Comparison of ENCODE assay signal across 33 cellular contexts in the genomic region with DNA sequence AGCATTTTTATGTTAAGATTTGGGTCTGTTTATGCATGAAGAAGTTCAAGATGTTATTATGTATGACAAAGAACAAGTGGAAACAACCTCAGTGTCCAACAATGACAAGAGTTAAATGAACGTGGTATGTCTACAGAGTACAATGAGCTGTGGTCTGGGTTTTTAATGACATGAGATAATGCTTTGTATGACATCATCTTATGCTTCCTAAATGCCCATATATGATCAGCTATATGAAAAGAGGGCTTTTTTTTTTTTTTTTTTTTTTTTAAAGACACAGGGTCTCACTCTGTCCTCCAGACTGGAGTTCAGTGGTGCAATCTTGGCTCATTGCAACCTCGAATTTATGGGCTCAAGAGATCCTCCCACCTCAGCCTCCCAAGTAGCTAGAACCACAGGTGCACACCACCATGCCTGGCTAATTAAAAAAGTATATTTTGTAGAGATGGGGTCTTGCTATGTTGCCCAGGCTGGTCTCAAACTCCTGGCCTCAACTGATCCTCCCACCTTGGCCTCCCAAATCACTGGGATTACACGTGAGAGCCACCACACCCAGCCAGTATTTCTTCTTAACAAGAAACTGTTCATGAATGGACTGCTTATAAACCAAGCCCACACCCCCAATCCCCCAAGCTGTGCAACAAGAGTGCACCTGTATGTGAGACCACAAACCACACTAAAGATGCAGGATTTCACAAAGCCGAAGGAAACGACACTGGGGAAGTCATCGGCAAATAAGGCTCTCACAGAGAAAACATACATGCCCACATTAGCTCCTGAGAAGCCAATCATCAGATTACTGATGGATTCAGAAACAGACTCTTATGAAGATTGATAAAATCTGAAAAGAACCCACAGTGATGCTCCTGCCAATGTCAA.
DNase-seq lines count a peak whose midpoint lies in the region; ATAC-seq, FAIRE-seq and TF ChIP-seq lines count a peak whose summit lies in the region.
"Had no signal": no experiment of that assay in that cellular context is flagged by ENCODE, and none has a peak within 500 bp of the region (broad histone marks: within the 10 kb centered on the region; RNA-seq: fewer than 3 reads in every experiment).

No MANE protein-coding gene starts in this region.

- TF ChIP-seq CTCF in CD4-positive, alpha-beta T cell (IDR thresholded peaks at IDR 0.05): no peak
- TF ChIP-seq CTCF in endothelial cell of umbilical vein (IDR thresholded peaks at IDR 0.05; ENCODE audit: extremely low read depth in 1 of 2, insufficient read depth in 1 of 2, low read depth in 1 of 2, low read length in 2 of 2) (no peak), heart right ventricle (IDR thresholded peaks at IDR 0.05) (no peak)

- H3K27me3 ChIP-seq in CD4-positive, alpha-beta T cell (ENCODE audit: control insufficient read depth, insufficient read depth, low read length): no peaks in the 10 kb centered on the region
- H3K27me3 ChIP-seq in endothelial cell of umbilical vein (ENCODE audit: control insufficient read depth in 2 of 2, insufficient read depth in 2 of 2, low read length in 2 of 2): no peaks in the 10 kb centered on the region
- H3K27me3 ChIP-seq in heart right ventricle: no peaks in the 10 kb centered on the region

- TF ChIP-seq POLR2A in endothelial cell of umbilical vein (IDR thresholded peaks at IDR 0.05; ENCODE audit: low read depth, low read length): no peak

- POLR2A ChIA-PET in CD4-positive, alpha-beta T cell (lab: Charles Lee): no interaction called here
- POLR2A ChIA-PET in endothelial cell of umbilical vein (lab: Charles Lee): interaction anchor here (0.7 kb wide), 1 partner anchor 243 kb away, joined by 15 read pairs; no protein-coding TSS in a partner anchor

- H3K4me3 ChIP-seq in endothelial cell of umbilical vein (replicated peaks in 1 of 3; ENCODE audit: insufficient read depth in 1 of 3, low read depth in 1 of 3, low read length in 3 of 3) (no peak overlapping the region), heart right ventricle (no peak overlapping the region)

- ATAC-seq in CD4-positive, alpha-beta T cell (ENCODE audit: poor library complexity): peak; percentile 56
- ATAC-seq in heart right ventricle: no peak
- ATAC-seq: esophagus mucosa, left lobe of liver, Right ventricle myocardium inferior, T-helper 17 cell had no signal

- no peak overlapping the region for H3K4me2 ChIP-seq in endothelial cell of umbilical vein (ENCODE audit: insufficient read depth, low read length)
- H3K4me2 ChIP-seq: SK-N-SH had no signal

- H3K9me3 Mint-ChIP-seq in CD4-positive, alpha-beta T cell: no peaks in the 10 kb centered on the region
- H3K9me3 Mint-ChIP-seq: central memory CD8-positive, alpha-beta T cell; endodermal cell; memory B cell; neural crest cell; stimulated activated naive CD8-positive, alpha-beta T cell treated with anti-CD3 and anti-CD28 coated beads, Interleukin-15, Interleukin-2, amounts not matched to agents 100 ng/mL and 50 ng/mL, for 24 hours had no signal

- no peak overlapping the region for H3K9ac ChIP-seq in endothelial cell of umbilical vein (replicated peaks; ENCODE audit: extremely low read depth, insufficient read depth, low read length)
- H3K9ac ChIP-seq: parathyroid adenoma, SK-N-SH had no signal

- no peaks in the 10 kb centered on the region for H3K9me3 ChIP-seq in CD4-positive, alpha-beta T cell (ENCODE audit: control insufficient read depth, low read length)
- no peaks in the 10 kb centered on the region for H3K9me3 ChIP-seq in endothelial cell of umbilical vein (replicated peaks; ENCODE audit: control insufficient read depth, insufficient read depth, low read length)
- H3K9me3 ChIP-seq in heart right ventricle: no peaks in the 10 kb centered on the region
- H3K9me3 ChIP-seq: SK-N-SH had no signal

- H3K4me1 Mint-ChIP-seq in CD4-positive, alpha-beta T cell (ENCODE audit: low read depth): peaks cover 21% of the 10 kb centered on the region
- H3K4me1 Mint-ChIP-seq: B cell; central memory CD8-positive, alpha-beta T cell; endodermal cell; memory B cell; neural crest cell had no signal

- no peak overlapping the region for H3K27ac ChIP-seq in CD4-positive, alpha-beta T cell (ENCODE audit: low read depth, low read length)
- no peak overlapping the region for H3K27ac ChIP-seq in endothelial cell of umbilical vein (ENCODE audit: insufficient read depth, low read depth, low read length)
- H3K27ac ChIP-seq in heart right ventricle: no peak overlapping the region
- H3K27ac ChIP-seq: HL-60, parathyroid adenoma had no signal

- no peaks in the 10 kb centered on the region for H3K79me2 ChIP-seq in endothelial cell of umbilical vein (ENCODE audit: control insufficient read depth, insufficient read depth, low read length)
- H3K79me2 ChIP-seq: parathyroid adenoma had no signal

- FAIRE-seq in endothelial cell of umbilical vein (lab: Jason Lieb, UNC): no peak
- FAIRE-seq: GM12892, islet of Langerhans, small intestine, urothelium cell line had no signal

- CTCF ChIA-PET in CD4-positive, alpha-beta T cell (lab: Charles Lee): no interaction called here
- CTCF ChIA-PET in endothelial cell of umbilical vein (lab: Charles Lee): interaction anchor here (0.9 to 1.3 kb wide), 3 partner anchors 69 to 116 kb away, joined by 3 read pairs; no protein-coding TSS in a partner anchor

- no peaks in the 10 kb centered on the region for H4K20me1 ChIP-seq in endothelial cell of umbilical vein (replicated peaks; ENCODE audit: control insufficient read depth, extremely low read depth, insufficient read depth, low read length)

- 81 to 82% methylated on average over 6 of the region's 6 CpGs for WGBS in heart right ventricle, 2 donors

- intact Hi-C loops in CD4-positive, alpha-beta T cell (cut with DNase I, micrococcal nuclease): no loop called here
- intact Hi-C loops in endothelial cell of umbilical vein (cut with micrococcal nuclease): no loop called here
- intact Hi-C loops in heart right ventricle (cut with DNase I): no loop called here

- H3K36me3 ChIP-seq in endothelial cell of umbilical vein (ENCODE audit: control insufficient read depth in 2 of 2, extremely low read depth in 1 of 2, insufficient read depth in 2 of 2, low read length in 2 of 2) (no peaks in the 10 kb centered on the region), heart right ventricle (peaks cover 0 to 7% (median 0%) of the 10 kb centered on the region in 9 donors)

- DNase-seq in activated T-cell treated with anti-CD3 and anti-CD28 coated beads for 48 hours (ENCODE audit: low read depth): peak; percentile 4
- no peak for DNase-seq in activated T-cell treated with anti-CD3 and anti-CD28 coated beads, Interleukin-2, amount 50 U/mL, for 1 hour
- DNase-seq in CD4-positive, alpha-beta T cell: no peak
- DNase-seq in OCI-M1 (lab: John Stamatoyannopoulos, UW): peak; percentile 47
- peak; percentile 10 for DNase-seq in endothelial cell of umbilical vein (ENCODE audit: low read depth, low spot score)
- no peak for DNase-seq in GM19238 (ENCODE audit: insufficient read length, low spot score)
- DNase-seq in heart right ventricle: no peak
- DNase-seq: ACHN; activated CD4-positive, alpha-beta T cell treated with anti-CD3 and anti-CD28 coated beads, Interleukin-2, amount 50 U/mL, for 1 hour; activated CD8-positive, alpha-beta memory T cell treated with anti-CD3 and anti-CD28 coated beads, Interleukin-2, amount 50 U/mL, for 48 hours; endodermal cell; HCEC 1CT; Kasumi-1; NCI-H1417 treated with DMSO at 0.1 percent for 48 hours; NCI-H2081 treated with DMSO at 0.1 percent for 48 hours; NCI-H2227 treated with DMSO at 0.1 percent for 48 hours; NCI-H526; SK-N-SH; small intestine; T-helper 17 cell had no signal

- dilution Hi-C loops in endothelial cell of umbilical vein (cut with MboI; ENCODE audit: extremely low pct_ligation_motif_present, low sequenced_read_pairs): no loop called here

- H3K36me3 Mint-ChIP-seq in CD4-positive, alpha-beta T cell (ENCODE audit: low read depth): no peaks in the 10 kb centered on the region

- H3K4me3 Mint-ChIP-seq in CD4-positive, alpha-beta T cell: no peak overlapping the region
- H3K4me3 Mint-ChIP-seq: B cell; central memory CD8-positive, alpha-beta T cell; endodermal cell; memory B cell; neural crest cell; stimulated activated naive CD8-positive, alpha-beta T cell treated with anti-CD3 and anti-CD28 coated beads, Interleukin-15, Interleukin-2, amounts not matched to agents 100 ng/mL and 50 ng/mL, for 24 hours; T-helper 17 cell had no signal

- H3K4me1 ChIP-seq in endothelial cell of umbilical vein (ENCODE audit: control insufficient read depth, extremely low read depth, insufficient read depth, low read length) (no peaks in the 10 kb centered on the region), heart right ventricle (peaks cover 0 to 4% (median 0%) of the 10 kb centered on the region in 9 donors)
- H3K4me1 ChIP-seq: parathyroid adenoma had no signal

- H3K27me3 Mint-ChIP-seq in CD4-positive, alpha-beta T cell: no peaks in the 10 kb centered on the region
- H3K27me3 Mint-ChIP-seq: B cell; central memory CD8-positive, alpha-beta T cell; memory B cell; stimulated activated naive CD8-positive, alpha-beta T cell treated with anti-CD3 and anti-CD28 coated beads, Interleukin-15, Interleukin-2, amounts not matched to agents 100 ng/mL and 50 ng/mL, for 24 hours; T-helper 17 cell had no signal

- H2AFZ ChIP-seq in endothelial cell of umbilical vein (ENCODE audit: low read depth, low read length): no peak overlapping the region
- H2AFZ ChIP-seq: parathyroid adenoma had no signal

- H3K27ac Mint-ChIP-seq in CD4-positive, alpha-beta T cell: no peak overlapping the region
- H3K27ac Mint-ChIP-seq: B cell; endodermal cell; memory B cell; stimulated activated naive CD8-positive, alpha-beta T cell treated with anti-CD3 and anti-CD28 coated beads, Interleukin-15, Interleukin-2, amounts not matched to agents 100 ng/mL and 50 ng/mL, for 24 hours; T-helper 17 cell had no signal

- no peaks in the 10 kb centered on the region for H3K9me1 ChIP-seq in endothelial cell of umbilical vein (replicated peaks; ENCODE audit: control insufficient read depth, extremely low read depth, insufficient read depth, low read length)

- no TSS peak for BruUV-seq in endothelial cell of umbilical vein (replicated peaks; lab: Mats Ljungman, UMichigan)

TF ChIP-seq in endothelial cell of umbilical vein, 7 proteins besides CTCF, POLR2A, EP300 and RAD21:
- TF ChIP-seq, protein P1, sequence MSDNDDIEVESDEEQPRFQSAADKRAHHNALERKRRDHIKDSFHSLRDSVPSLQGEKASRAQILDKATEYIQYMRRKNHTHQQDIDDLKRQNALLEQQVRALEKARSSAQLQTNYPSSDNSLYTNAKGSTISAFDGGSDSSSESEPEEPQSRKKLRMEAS (IDR thresholded peaks at IDR 0.05; ENCODE audit: insufficient read depth, insufficient read length): no peak
- TF ChIP-seq EZH2 (IDR thresholded peaks at IDR 0.05; ENCODE audit: borderline replicate concordance, low read depth, low read length, severe bottlenecking): no peak
- no peak for TF ChIP-seq POLR2AphosphoS5 (IDR thresholded peaks at IDR 0.05; ENCODE audit: insufficient read depth, low read depth, low read length)
- TF ChIP-seq JUN (IDR thresholded peaks at IDR 0.05; ENCODE audit: borderline replicate concordance, insufficient read depth, insufficient read length, low read depth): peak; percentile 41
- TF ChIP-seq GATA2 (IDR thresholded peaks at IDR 0.05; ENCODE audit: insufficient read depth, insufficient read length, low read depth, low read length): no peak

Comparison
In these comparisons a context has a peak if more than half of its experiments do, and no peak if none do; other contexts are left out.
1. DNase-seq: peak in activated T-cell treated with anti-CD3 and anti-CD28 coated beads for 48 hours (single experiment), OCI-M1 (single experiment) and endothelial cell of umbilical vein (single experiment); none in activated T-cell treated with anti-CD3 and anti-CD28 coated beads, Interleukin-2, amount 50 U/mL, for 1 hour (single experiment), CD4-positive, alpha-beta T cell (0 of 10), GM19238 (single experiment) and heart right ventricle (0 of 2).